In genomic region chr2:74391580-74392448, GRCh38 we compare ENCODE assay signal across 8 cellular contexts. TPM values are rescaled to one million over a fixed set of nuclear protein-coding genes. Genes with fewer than 3 reads are reported as not detected.
DNase-seq lines count a peak whose midpoint lies in the region; ATAC-seq and TF ChIP-seq lines count a peak whose summit lies in the region.

No MANE protein-coding gene starts in this region.

- DNase-seq in AG09319 (ENCODE audit: extremely low read depth, low read depth): peak; percentile 73
- peak; percentile 93 for DNase-seq in NCI-H510A treated with DMSO at 0.1 percent for 48 hours (lab: John Stamatoyannopoulos, UW)
- DNase-seq in activated CD4-positive, alpha-beta T cell treated with anti-CD3 and anti-CD28 coated beads for 36 hours: peak; percentile 98
- peak; percentile 92 for DNase-seq in choroid plexus epithelial cell (ENCODE audit: low read depth)
- peak; percentile 89 to 91 for DNase-seq in left colon
- peak; percentile 94 for DNase-seq in stimulated activated CD4-positive, alpha-beta T cell treated with anti-CD3 and anti-CD28 coated beads, Interleukin-1b, Interleukin-23, amount 100 ng/mL, for 48 hours

- peak overlapping the region; percentile 86 for H3K4me3 Mint-ChIP-seq in activated CD4-positive, alpha-beta T cell treated with anti-CD3 and anti-CD28 coated beads for 36 hours

- peak overlapping the region; percentile 81 for H3K4me3 ChIP-seq in choroid plexus epithelial cell (ENCODE audit: low read depth, low read length)

- intact Hi-C loops in activated CD4-positive, alpha-beta T cell treated with anti-CD3 and anti-CD28 coated beads for 36 hours (cut with DNase I, micrococcal nuclease): loop anchor here (1.0 to 10.0 kb wide), 12 partner anchors 29 to 655 kb away; partner anchors contain the start of genes C2orf81 (in 2 of the 2), STAMBP (in 2 of the 2), WDR54 (in 2 of the 2) and AUP1 (in 1 of the 2)
- intact Hi-C loops in left colon (cut with DNase I, micrococcal nuclease): no loop called here

- H3K27me3 Mint-ChIP-seq in activated CD4-positive, alpha-beta T cell treated with anti-CD3 and anti-CD28 coated beads for 36 hours: no peaks in the 10 kb centered on the region

- TF ChIP-seq CTCF in AG09319 (IDR thresholded peaks at IDR 0.05; ENCODE audit: low read depth, low read length) (peak; percentile 99), choroid plexus epithelial cell (conservative IDR thresholded peaks at IDR 0.05; ENCODE audit: low read depth, low read length) (peak; percentile 96)

- H3K36me3 Mint-ChIP-seq in activated CD4-positive, alpha-beta T cell treated with anti-CD3 and anti-CD28 coated beads for 36 hours (ENCODE audit: low read depth): no peaks in the 10 kb centered on the region

- POLR2A ChIA-PET in activated CD4-positive, alpha-beta T cell treated with anti-CD3 and anti-CD28 coated beads for 36 hours (lab: Charles Lee): interaction anchor here (1.0 kb wide), 1 partner anchor 63 kb away, joined by 7 read pairs; the partner anchor contains the start of gene INO80B

- peaks cover 7% of the 10 kb centered on the region for H3K4me1 Mint-ChIP-seq in activated CD4-positive, alpha-beta T cell treated with anti-CD3 and anti-CD28 coated beads for 36 hours

- CTCF ChIA-PET in activated CD4-positive, alpha-beta T cell treated with anti-CD3 and anti-CD28 coated beads for 36 hours (lab: Charles Lee): interaction anchor here (0.6 to 3.2 kb wide), 35 partner anchors 9 to 1010 kb away, joined by 3 to 16 read pairs (median 4); partner anchors contain the start of genes C2orf81, DCTN1, INO80B and STAMBP

- H3K27ac Mint-ChIP-seq in activated CD4-positive, alpha-beta T cell treated with anti-CD3 and anti-CD28 coated beads for 36 hours: peak overlapping the region; percentile 99

- no peaks in the 10 kb centered on the region for H3K9me3 Mint-ChIP-seq in activated CD4-positive, alpha-beta T cell treated with anti-CD3 and anti-CD28 coated beads for 36 hours (ENCODE audit: low read depth)

- ATAC-seq in GM19023 (IDR thresholded peaks at IDR 0.05; ENCODE audit: unreplicated experiment): peak; percentile 72
- ATAC-seq in HG03354 (IDR thresholded peaks at IDR 0.05; ENCODE audit: poor library complexity, severe bottlenecking, unreplicated experiment): peak; percentile 84
- peak; percentile 78 for ATAC-seq in activated CD4-positive, alpha-beta T cell treated with anti-CD3 and anti-CD28 coated beads for 36 hours
- ATAC-seq in left colon: peak; percentile 86

RNA-seq across cellular contexts. Expression of gene DCTN1, which starts 11.7 kb away (rescaled TPM):
- total RNA-seq in activated CD4-positive, alpha-beta T cell treated with anti-CD3 and anti-CD28 coated beads for 36 hours: 100 to 1,000 TPM in 1 of 2 experiments, 10 to 100 TPM in 1; 78.1 to 132 TPM
- 100 to 1,000 TPM in 1 of 2 donors, 10 to 100 TPM in 1; 94.6 to 114 TPM for total RNA-seq in left colon

RNA-seq across cellular contexts. Expression of gene C2orf81, which starts 29.6 kb away (rescaled TPM):
- total RNA-seq in activated CD4-positive, alpha-beta T cell treated with anti-CD3 and anti-CD28 coated beads for 36 hours: 1 to 10 TPM; 4.5 to 4.9 TPM
- 1 to 10 TPM in 1 of 2 donors, under 1 TPM in 1; 0.49 to 1.7 TPM for total RNA-seq in left colon

RNA-seq across cellular contexts. Expression of gene WDR54, which starts 29.7 kb away (rescaled TPM):
- total RNA-seq in activated CD4-positive, alpha-beta T cell treated with anti-CD3 and anti-CD28 coated beads for 36 hours: 100 to 1,000 TPM; 103 to 119 TPM
- 1 to 10 TPM; 2.8 to 5.4 TPM for total RNA-seq in left colon

RNA-seq across cellular contexts. Expression of gene SLC4A5, which starts 48.6 kb away (rescaled TPM):
- total RNA-seq in activated CD4-positive, alpha-beta T cell treated with anti-CD3 and anti-CD28 coated beads for 36 hours: 1 to 10 TPM; 2.2 to 2.7 TPM
- 1 to 10 TPM; 1.4 to 2.2 TPM for total RNA-seq in left colon

RNA-seq across cellular contexts. Expression of gene RTKN, which starts 49.9 kb away (rescaled TPM):
- total RNA-seq in activated CD4-positive, alpha-beta T cell treated with anti-CD3 and anti-CD28 coated beads for 36 hours: 1 to 10 TPM; 1.8 to 2.5 TPM
- total RNA-seq in left colon: 10 to 100 TPM; 47.6 to 51.9 TPM

Comparison
In these comparisons a context has a peak if more than half of its experiments do, and no peak if none do; other contexts are left out.
1. Peak in every context shown above with its lines: DNase-seq, ATAC-seq and H3K4me3 ChIP-seq.
2. RNA of gene WDR54, which starts 29.7 kb away (total RNA-seq): 103 to 119 TPM in activated CD4-positive, alpha-beta T cell treated with anti-CD3 and anti-CD28 coated beads for 36 hours; 2.8 to 5.4 TPM in left colon; every median in the first group is over 10 times any median in the second.
3. intact Hi-C loops: an anchor here in activated CD4-positive, alpha-beta T cell treated with anti-CD3 and anti-CD28 coated beads for 36 hours (1.0 to 10.0 kb wide); none called in left colon.